In the genomic region with DNA sequence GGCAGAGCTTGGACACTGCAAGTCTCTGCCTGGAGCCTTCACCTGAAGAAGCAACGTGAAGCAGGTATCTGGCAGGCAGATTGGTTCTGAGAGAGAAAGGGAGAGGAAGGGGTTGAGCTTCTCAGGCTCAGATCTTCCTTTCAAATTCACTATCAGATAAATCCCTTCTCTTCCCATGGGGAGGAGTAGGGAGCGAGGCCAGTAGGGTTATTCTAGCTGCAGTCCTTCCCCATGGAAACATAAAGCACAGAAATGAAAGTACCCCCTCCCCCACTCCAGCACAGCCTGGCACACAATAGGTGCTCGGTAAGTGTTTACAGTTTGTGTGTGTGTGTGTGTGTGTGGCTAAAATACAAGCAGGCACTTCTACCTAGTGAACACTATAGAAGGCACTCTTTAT, we compare ENCODE assay signal across 2 cellular contexts.
TF ChIP-seq lines count a peak whose summit lies in the region.

No MANE protein-coding gene starts in this region.

TF ChIP-seq in SK-N-SH, 30 proteins besides CTCF, POLR2A, EP300 and RAD21 (continued from another document):
- TF ChIP-seq REST (IDR thresholded peaks at IDR 0.05; ENCODE audit: low read depth, low read length) (no peak), MXI1 (IDR thresholded peaks at IDR 0.05; ENCODE audit: low read depth, low read length) (no peak), SIN3A (IDR thresholded peaks at IDR 0.05; ENCODE audit: borderline replicate concordance, low read depth, low read length) (no peak), RCOR1 (IDR thresholded peaks at IDR 0.05; ENCODE audit: low read length) (no peak), MEF2A (IDR thresholded peaks at IDR 0.05; ENCODE audit: borderline replicate concordance, low read depth) (no peak), JUND (IDR thresholded peaks at IDR 0.05) (no peak)
- TF ChIP-seq, protein P1, sequence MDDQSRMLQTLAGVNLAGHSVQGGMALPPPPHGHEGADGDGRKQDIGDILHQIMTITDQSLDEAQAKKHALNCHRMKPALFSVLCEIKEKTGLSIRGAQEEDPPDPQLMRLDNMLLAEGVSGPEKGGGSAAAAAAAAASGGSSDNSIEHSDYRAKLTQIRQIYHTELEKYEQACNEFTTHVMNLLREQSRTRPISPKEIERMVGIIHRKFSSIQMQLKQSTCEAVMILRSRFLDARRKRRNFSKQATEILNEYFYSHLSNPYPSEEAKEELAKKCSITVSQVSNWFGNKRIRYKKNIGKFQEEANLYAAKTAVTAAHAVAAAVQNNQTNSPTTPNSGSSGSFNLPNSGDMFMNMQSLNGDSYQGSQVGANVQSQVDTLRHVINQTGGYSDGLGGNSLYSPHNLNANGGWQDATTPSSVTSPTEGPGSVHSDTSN (IDR thresholded peaks at IDR 0.05), result no peak
TF ChIP-seq in SK-N-SH: peak in this region for 0.

TF ChIP-seq in SK-N-SH treated with all-trans-retinoic acid at 6 μM for 48 hours, 23 proteins besides CTCF, POLR2A, EP300 and RAD21 (continued from another document):
- TF ChIP-seq, protein P2, sequence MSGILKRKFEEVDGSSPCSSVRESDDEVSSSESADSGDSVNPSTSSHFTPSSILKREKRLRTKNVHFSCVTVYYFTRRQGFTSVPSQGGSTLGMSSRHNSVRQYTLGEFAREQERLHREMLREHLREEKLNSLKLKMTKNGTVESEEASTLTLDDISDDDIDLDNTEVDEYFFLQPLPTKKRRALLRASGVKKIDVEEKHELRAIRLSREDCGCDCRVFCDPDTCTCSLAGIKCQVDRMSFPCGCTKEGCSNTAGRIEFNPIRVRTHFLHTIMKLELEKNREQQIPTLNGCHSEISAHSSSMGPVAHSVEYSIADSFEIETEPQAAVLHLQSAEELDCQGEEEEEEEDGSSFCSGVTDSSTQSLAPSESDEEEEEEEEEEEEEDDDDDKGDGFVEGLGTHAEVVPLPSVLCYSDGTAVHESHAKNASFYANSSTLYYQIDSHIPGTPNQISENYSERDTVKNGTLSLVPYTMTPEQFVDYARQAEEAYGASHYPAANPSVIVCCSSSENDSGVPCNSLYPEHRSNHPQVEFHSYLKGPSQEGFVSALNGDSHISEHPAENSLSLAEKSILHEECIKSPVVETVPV (CRISPR knock-in tag; IDR thresholded peaks at IDR 0.05), result no peak
- no peak for TF ChIP-seq ZC3H10 (CRISPR knock-in tag; IDR thresholded peaks at IDR 0.05)
- TF ChIP-seq ESRRG (CRISPR knock-in tag; IDR thresholded peaks at IDR 0.05), result no peak
- TF ChIP-seq GLIS3 (CRISPR knock-in tag; IDR thresholded peaks at IDR 0.05), result no peak
- TF ChIP-seq BACH2 (CRISPR knock-in tag; IDR thresholded peaks at IDR 0.05; ENCODE audit: borderline replicate concordance), result no peak
- no peak for TF ChIP-seq SNAI2 (CRISPR knock-in tag; IDR thresholded peaks at IDR 0.05)
